8 cellular contexts compared by ENCODE assay signal in genomic region chr2:152335851-152336102, GRCh38. TPM values are rescaled to one million over a fixed set of nuclear protein-coding genes. Genes with fewer than 3 reads are reported as not detected.
DNase-seq lines count a peak whose midpoint lies in the region; ATAC-seq, FAIRE-seq and TF ChIP-seq lines count a peak whose summit lies in the region.

No MANE protein-coding gene starts in this region.

- peaks cover 45 to 47% of the 10 kb centered on the region in 2 donors for H3K27me3 Mint-ChIP-seq in T-cell

- 0 to 1% methylated on average over 9 to 17 of the region's 17 CpGs for WGBS in pancreas, 2 donors

- H3K4me3 ChIP-seq in H7 (ENCODE audit: insufficient read depth, low read depth, low read length) (peak overlapping the region; percentile 89), pancreas (peak overlapping the region; percentile 75 to 96 (median 95))

- H3K4me1 Mint-ChIP-seq in T-cell: peaks cover 12 to 18% (median 13%) of the 10 kb centered on the region in 3 donors

- intact Hi-C loops in pancreas (cut with DNase I): no loop called here

- no peaks in the 10 kb centered on the region for H3K9me3 ChIP-seq in pancreas

- ATAC-seq in T-cell (replicated peaks in 1 of 4) (no peak), foreskin keratinocyte (peak; percentile 2), pancreas (peak; percentile 4 to 26 (median 22)), GM18867 (IDR thresholded peaks at IDR 0.05; ENCODE audit: unreplicated experiment) (no peak)

- H3K27me3 ChIP-seq in H7 (ENCODE audit: control insufficient read depth, insufficient read depth, low read length) (no peaks in the 10 kb centered on the region; the same call in 1 of the 2 replicates), foreskin keratinocyte (no peaks in the 10 kb centered on the region), pancreas (no peaks in the 10 kb centered on the region)

- H3K27ac ChIP-seq in foreskin keratinocyte (peak overlapping the region; percentile 81), pancreas (peak overlapping the region; percentile 51 to 85 (median 67))

- H3K36me3 Mint-ChIP-seq in T-cell: no peaks in the 10 kb centered on the region

- no peaks in the 10 kb centered on the region for H3K9me3 Mint-ChIP-seq in T-cell

- POLR2A ChIA-PET in T-cell (lab: Charles Lee): no interaction called here

- peak overlapping the region in 2 of 3 donors; percentile 45 to 89 for H3K4me3 Mint-ChIP-seq in T-cell

- no peak for TF ChIP-seq CTCF in foreskin keratinocyte (conservative IDR thresholded peaks at IDR 0.05)
- TF ChIP-seq CTCF in pancreas (IDR thresholded peaks at IDR 0.05): no peak

- no peak for FAIRE-seq in pancreas (lab: Jason Lieb, UNC)

- CTCF ChIA-PET in T-cell (lab: Charles Lee): no interaction called here

- peaks cover 8% of the 10 kb centered on the region for H3K4me1 ChIP-seq in foreskin keratinocyte
- peaks cover 0 to 5% (median 0%) of the 10 kb centered on the region in 3 donors for H3K4me1 ChIP-seq in pancreas

- H3K27ac Mint-ChIP-seq in T-cell: no peak overlapping the region

- DNase-seq in D341Med (ENCODE audit: low spot score) (peak; percentile 63), H7 (no peak), T-cell (no peak), foreskin keratinocyte (peak in 1 of 2 donors; percentile 20), pancreas (peak in 4 of 6 donors; percentile 21 to 75 (median 38)), OCI-M2 (lab: John Stamatoyannopoulos, UW; ENCODE audit: unreplicated experiment) (no peak), SK-N-DZ (ENCODE audit: low spot score) (no peak)

- no peaks in the 10 kb centered on the region for H3K36me3 ChIP-seq in H7 (replicated peaks; ENCODE audit: control insufficient read depth, insufficient read depth, low read length)
- no peaks in the 10 kb centered on the region for H3K36me3 ChIP-seq in pancreas

RNA-seq across cellular contexts. Expression of gene FMNL2, which starts 0.8 kb away (rescaled TPM):
- 20.0 and 32.7 TPM in 2 replicates for total RNA-seq in H7 (2014; rRNA removed; shearing (Covaris generic))
- total RNA-seq in T-cell (under 1 TPM; 0.63 to 0.96 (median 0.75) TPM), foreskin keratinocyte (44.8 and 46.5 TPM in 2 replicates), pancreas (10 to 100 TPM in 3 of 6 donors, 1 to 10 TPM in 3; 7.5 to 22.3 (median 9.4) TPM)
- polyA plus RNA-seq in foreskin keratinocyte (14.5 and 16.5 TPM in 2 replicates), pancreas (10 to 100 TPM; 11.9 to 13.3 TPM)
- polyA plus RNA-seq in SK-N-DZ (2014; cell fraction: cytosol; rRNA removed): 37.4 and 44.0 TPM in 2 replicates
- polyA plus RNA-seq in SK-N-DZ (2014; cell fraction: nucleus; rRNA removed): 87.1 and 104 TPM in 2 replicates

Comparison
In these comparisons a context has a peak if more than half of its experiments do, and no peak if none do; other contexts are left out.
1. DNase-seq: peak in D341Med (single experiment) and pancreas (4 of 6); none in H7 (single experiment), T-cell (0 of 34), OCI-M2 (single experiment) and SK-N-DZ (single experiment).
2. ATAC-seq: peak in foreskin keratinocyte (single experiment) and pancreas (4 of 4); none in T-cell (0 of 4) and GM18867 (single experiment).
3. RNA of gene FMNL2, which starts 0.8 kb away (total RNA-seq): 44.8 to 46.5 TPM in foreskin keratinocyte, 20.0 to 32.7 TPM in H7 and 7.5 to 22.3 TPM in pancreas; 0.63 to 0.96 TPM in T-cell; every median in the first group is over 4 times any median in the second.